ENCODE assay signal across 1 cellular context in the genomic region with DNA sequence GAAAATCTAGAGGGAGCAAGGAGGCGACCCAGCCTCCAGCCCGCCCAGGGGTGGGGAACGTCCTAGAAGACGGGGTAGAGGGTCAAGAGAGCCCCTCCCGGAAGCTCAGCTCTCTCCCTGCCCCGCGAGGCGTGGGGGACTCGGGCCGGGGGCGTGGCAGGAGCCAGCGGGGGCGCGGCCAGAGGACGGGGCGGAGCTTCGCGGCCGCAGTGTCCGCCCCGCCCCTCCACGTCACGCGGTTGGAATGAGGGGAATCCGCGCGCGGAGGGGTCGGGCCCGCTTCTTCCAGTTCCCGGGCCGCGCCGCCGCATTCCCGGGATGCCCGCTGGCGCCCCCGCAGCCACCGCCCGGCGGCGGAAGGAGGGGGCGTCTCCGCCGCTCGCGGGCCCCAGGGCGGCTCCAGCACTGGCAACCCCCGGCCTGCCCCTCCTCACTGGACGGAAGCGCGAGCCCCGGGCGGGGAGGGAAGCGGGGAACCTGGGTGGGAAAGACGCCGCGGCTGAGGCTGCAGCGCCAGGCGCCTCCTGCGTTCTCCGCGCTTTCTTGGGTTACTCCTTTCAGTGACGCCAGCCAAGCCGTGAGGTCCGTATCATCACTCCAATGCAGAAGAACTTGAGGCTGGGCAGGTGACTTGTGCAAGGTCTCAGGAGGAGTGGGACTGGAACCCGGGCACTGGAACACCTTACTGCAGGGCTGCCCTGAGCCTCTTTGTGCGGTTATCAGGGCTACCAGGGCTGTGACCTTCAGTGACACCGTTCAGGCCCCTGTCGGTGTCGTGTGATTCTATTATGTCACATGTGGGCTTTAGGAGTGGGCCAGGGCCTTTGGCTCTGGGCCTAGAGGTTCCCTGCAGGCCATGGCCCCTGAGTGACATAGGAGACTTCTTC.
TF ChIP-seq lines count a peak whose summit lies in the region.

No MANE protein-coding gene starts in this region.

TF ChIP-seq in HEK293, 187 proteins besides CTCF, POLR2A, EP300 and RAD21 (continued from another document):
- TF ChIP-seq, protein P1, sequence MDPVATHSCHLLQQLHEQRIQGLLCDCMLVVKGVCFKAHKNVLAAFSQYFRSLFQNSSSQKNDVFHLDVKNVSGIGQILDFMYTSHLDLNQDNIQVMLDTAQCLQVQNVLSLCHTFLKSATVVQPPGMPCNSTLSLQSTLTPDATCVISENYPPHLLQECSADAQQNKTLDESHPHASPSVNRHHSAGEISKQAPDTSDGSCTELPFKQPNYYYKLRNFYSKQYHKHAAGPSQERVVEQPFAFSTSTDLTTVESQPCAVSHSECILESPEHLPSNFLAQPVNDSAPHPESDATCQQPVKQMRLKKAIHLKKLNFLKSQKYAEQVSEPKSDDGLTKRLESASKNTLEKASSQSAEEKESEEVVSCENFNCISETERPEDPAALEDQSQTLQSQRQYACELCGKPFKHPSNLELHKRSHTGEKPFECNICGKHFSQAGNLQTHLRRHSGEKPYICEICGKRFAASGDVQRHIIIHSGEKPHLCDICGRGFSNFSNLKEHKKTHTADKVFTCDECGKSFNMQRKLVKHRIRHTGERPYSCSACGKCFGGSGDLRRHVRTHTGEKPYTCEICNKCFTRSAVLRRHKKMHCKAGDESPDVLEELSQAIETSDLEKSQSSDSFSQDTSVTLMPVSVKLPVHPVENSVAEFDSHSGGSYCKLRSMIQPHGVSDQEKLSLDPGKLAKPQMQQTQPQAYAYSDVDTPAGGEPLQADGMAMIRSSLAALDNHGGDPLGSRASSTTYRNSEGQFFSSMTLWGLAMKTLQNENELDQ (tag by site-specific recombination; IDR thresholded peaks at IDR 0.05; ENCODE audit: low read depth): no peak
- TF ChIP-seq ZNF416 (tag by site-specific recombination; IDR thresholded peaks at IDR 0.05) (no peak), ZNF146 (tag by site-specific recombination; IDR thresholded peaks at IDR 0.05) (no peak), WT1 (tag by site-specific recombination; IDR thresholded peaks at IDR 0.05) (0 out of 2 replicates have a peak, but pooled peaks have one; percentile 38), ZNF473 (tag by site-specific recombination; IDR thresholded peaks at IDR 0.05) (no peak), ZNF585B (tag by site-specific recombination; IDR thresholded peaks at IDR 0.05) (no peak), ZNF169 (tag by site-specific recombination; IDR thresholded peaks at IDR 0.05) (no peak), ZFP3 (tag by site-specific recombination; IDR thresholded peaks at IDR 0.05; ENCODE audit: low read depth) (no peak), RBAK (tag by site-specific recombination; IDR thresholded peaks at IDR 0.05) (no peak), ZNF433 (tag by site-specific recombination; IDR thresholded peaks at IDR 0.05; ENCODE audit: low read depth) (no peak), ZEB2 (tag by site-specific recombination; IDR thresholded peaks at IDR 0.05) (0 out of 2 replicates have a peak, but pooled peaks have one; percentile 34), GLIS2 (tag by site-specific recombination; IDR thresholded peaks at IDR 0.05) (peak; percentile 57), FEZF1 (tag by site-specific recombination; IDR thresholded peaks at IDR 0.05) (no peak), ZBTB7A (tag by site-specific recombination; IDR thresholded peaks at IDR 0.05; ENCODE audit: low read depth) (no peak), SCRT2 (tag by site-specific recombination; IDR thresholded peaks at IDR 0.05) (no peak), ZNF155 (tag by site-specific recombination; IDR thresholded peaks at IDR 0.05) (no peak), YY1 (tag by site-specific recombination; IDR thresholded peaks at IDR 0.05) (no peak), ZNF843 (tag by site-specific recombination; IDR thresholded peaks at IDR 0.05) (no peak), ZNF626 (tag by site-specific recombination; IDR thresholded peaks at IDR 0.05) (no peak), ZNF366 (tag by site-specific recombination; conservative IDR thresholded peaks at IDR 0.05) (no peak)
- TF ChIP-seq, protein P2, sequence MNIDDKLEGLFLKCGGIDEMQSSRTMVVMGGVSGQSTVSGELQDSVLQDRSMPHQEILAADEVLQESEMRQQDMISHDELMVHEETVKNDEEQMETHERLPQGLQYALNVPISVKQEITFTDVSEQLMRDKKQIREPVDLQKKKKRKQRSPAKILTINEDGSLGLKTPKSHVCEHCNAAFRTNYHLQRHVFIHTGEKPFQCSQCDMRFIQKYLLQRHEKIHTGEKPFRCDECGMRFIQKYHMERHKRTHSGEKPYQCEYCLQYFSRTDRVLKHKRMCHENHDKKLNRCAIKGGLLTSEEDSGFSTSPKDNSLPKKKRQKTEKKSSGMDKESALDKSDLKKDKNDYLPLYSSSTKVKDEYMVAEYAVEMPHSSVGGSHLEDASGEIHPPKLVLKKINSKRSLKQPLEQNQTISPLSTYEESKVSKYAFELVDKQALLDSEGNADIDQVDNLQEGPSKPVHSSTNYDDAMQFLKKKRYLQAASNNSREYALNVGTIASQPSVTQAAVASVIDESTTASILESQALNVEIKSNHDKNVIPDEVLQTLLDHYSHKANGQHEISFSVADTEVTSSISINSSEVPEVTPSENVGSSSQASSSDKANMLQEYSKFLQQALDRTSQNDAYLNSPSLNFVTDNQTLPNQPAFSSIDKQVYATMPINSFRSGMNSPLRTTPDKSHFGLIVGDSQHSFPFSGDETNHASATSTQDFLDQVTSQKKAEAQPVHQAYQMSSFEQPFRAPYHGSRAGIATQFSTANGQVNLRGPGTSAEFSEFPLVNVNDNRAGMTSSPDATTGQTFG (tag by site-specific recombination; IDR thresholded peaks at IDR 0.05; ENCODE audit: borderline replicate concordance): no peak
- TF ChIP-seq, protein P3, sequence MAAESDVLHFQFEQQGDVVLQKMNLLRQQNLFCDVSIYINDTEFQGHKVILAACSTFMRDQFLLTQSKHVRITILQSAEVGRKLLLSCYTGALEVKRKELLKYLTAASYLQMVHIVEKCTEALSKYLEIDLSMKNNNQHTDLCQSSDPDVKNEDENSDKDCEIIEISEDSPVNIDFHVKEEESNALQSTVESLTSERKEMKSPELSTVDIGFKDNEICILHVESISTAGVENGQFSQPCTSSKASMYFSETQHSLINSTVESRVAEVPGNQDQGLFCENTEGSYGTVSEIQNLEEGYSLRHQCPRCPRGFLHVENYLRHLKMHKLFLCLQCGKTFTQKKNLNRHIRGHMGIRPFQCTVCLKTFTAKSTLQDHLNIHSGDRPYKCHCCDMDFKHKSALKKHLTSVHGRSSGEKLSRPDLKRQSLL (tag by site-specific recombination; IDR thresholded peaks at IDR 0.05): peak; percentile 31; the same call in 1 of the 2 replicates
- TF ChIP-seq, protein P4, sequence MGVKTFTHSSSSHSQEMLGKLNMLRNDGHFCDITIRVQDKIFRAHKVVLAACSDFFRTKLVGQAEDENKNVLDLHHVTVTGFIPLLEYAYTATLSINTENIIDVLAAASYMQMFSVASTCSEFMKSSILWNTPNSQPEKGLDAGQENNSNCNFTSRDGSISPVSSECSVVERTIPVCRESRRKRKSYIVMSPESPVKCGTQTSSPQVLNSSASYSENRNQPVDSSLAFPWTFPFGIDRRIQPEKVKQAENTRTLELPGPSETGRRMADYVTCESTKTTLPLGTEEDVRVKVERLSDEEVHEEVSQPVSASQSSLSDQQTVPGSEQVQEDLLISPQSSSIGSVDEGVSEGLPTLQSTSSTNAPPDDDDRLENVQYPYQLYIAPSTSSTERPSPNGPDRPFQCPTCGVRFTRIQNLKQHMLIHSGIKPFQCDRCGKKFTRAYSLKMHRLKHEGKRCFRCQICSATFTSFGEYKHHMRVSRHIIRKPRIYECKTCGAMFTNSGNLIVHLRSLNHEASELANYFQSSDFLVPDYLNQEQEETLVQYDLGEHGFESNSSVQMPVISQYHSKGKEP (tag by site-specific recombination; IDR thresholded peaks at IDR 0.05): peak; percentile 54
- TF ChIP-seq, protein P5, sequence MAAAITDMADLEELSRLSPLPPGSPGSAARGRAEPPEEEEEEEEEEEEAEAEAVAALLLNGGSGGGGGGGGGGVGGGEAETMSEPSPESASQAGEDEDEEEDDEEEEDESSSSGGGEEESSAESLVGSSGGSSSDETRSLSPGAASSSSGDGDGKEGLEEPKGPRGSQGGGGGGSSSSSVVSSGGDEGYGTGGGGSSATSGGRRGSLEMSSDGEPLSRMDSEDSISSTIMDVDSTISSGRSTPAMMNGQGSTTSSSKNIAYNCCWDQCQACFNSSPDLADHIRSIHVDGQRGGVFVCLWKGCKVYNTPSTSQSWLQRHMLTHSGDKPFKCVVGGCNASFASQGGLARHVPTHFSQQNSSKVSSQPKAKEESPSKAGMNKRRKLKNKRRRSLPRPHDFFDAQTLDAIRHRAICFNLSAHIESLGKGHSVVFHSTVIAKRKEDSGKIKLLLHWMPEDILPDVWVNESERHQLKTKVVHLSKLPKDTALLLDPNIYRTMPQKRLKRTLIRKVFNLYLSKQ (tag by site-specific recombination; IDR thresholded peaks at IDR 0.05; ENCODE audit: borderline replicate concordance): no peak
- TF ChIP-seq, protein P6, sequence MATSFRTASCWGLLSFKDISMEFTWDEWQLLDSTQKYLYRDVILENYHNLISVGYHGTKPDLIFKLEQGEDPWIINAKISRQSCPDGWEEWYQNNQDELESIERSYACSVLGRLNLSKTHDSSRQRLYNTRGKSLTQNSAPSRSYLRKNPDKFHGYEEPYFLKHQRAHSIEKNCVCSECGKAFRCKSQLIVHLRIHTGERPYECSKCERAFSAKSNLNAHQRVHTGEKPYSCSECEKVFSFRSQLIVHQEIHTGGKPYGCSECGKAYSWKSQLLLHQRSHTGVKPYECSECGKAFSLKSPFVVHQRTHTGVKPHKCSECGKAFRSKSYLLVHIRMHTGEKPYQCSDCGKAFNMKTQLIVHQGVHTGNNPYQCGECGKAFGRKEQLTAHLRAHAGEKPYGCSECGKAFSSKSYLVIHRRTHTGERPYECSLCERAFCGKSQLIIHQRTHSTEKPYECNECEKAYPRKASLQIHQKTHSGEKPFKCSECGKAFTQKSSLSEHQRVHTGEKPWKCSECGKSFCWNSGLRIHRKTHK (tag by site-specific recombination; IDR thresholded peaks at IDR 0.05): no peak
- TF ChIP-seq, protein P7, sequence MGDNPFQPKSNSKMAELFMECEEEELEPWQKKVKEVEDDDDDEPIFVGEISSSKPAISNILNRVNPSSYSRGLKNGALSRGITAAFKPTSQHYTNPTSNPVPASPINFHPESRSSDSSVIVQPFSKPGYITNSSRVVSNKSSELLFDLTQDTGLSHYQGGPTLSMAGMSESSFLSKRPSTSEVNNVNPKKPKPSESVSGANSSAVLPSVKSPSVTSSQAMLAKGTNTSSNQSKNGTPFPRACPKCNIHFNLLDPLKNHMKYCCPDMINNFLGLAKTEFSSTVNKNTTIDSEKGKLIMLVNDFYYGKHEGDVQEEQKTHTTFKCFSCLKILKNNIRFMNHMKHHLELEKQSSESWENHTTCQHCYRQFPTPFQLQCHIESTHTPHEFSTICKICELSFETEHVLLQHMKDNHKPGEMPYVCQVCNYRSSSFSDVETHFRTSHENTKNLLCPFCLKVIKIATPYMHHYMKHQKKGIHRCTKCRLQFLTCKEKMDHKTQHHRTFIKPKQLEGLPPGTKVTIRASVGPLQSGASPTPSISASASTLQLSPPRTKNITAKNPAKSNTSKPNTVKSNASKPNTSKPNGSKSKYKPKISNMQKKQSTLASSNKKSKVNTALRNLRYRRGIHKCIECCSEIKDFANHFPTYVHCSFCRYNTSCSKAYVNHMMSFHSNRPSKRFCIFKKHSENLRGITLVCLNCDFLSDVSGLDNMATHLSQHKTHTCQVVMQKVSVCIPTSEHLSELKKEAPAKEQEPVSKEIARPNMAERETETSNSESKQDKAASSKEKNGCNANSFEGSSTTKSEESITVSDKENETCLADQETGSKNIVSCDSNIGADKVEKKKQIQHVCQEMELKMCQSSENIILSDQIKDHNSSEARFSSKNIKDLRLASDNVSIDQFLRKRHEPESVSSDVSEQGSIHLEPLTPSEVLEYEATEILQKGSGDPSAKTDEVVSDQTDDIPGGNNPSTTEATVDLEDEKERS (tag by site-specific recombination; IDR thresholded peaks at IDR 0.05): no peak
